Comparison of ENCODE assay signal across 11 cellular contexts in the genomic region with DNA sequence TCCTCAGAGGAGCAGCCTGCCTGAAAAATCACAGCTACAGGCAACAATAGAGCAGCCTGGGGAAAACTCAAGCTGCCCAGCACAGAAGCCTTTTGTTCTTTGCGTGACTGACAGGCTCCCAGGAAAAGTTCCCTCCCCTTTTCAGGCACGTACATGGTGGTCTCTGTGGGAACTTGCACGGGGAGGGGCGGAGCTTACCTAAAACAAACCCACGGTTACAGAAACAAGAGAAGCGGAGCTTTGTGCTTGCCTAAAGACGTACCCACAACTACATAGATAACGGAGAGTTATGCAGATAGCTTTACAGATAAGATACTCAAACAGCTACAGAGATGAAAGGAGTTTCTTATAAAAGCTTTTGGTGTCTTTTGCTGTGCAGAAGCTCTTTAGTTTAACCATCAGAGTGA. TPM values are rescaled to one million over a fixed set of nuclear protein-coding genes. Genes with fewer than 3 reads are reported as not detected.
A peak's percentile ranks its signal among the peaks of the same experiment; 100 is the strongest.
DNase-seq lines count a peak whose midpoint lies in the region; ATAC-seq, FAIRE-seq and TF ChIP-seq lines count a peak whose summit lies in the region.
"Had no signal": no experiment of that assay in that cellular context is flagged by ENCODE, and none has a peak within 500 bp of the region (broad histone marks: within the 10 kb centered on the region; RNA-seq: fewer than 3 reads in every experiment).

No MANE protein-coding gene starts in this region.

- H3K4me1 Mint-ChIP-seq in activated T-helper 2 cell treated with anti-CD3 and anti-CD28 coated beads, Interferon-gamma antibody, Interleukin-2, Interleukin-4, amounts not matched to agents 10 μg/mL and 5 μg/mL and 100 μg/mL, durations not matched to agents 14 hours and 24 hours and 36 hours (ENCODE audit: low read depth), result peaks cover 40% of the 10 kb centered on the region
- peaks cover 15% of the 10 kb centered on the region for H3K4me1 Mint-ChIP-seq in osteocyte (ENCODE audit: unreplicated experiment)

- H3K36me3 Mint-ChIP-seq in activated T-helper 2 cell treated with anti-CD3 and anti-CD28 coated beads, Interferon-gamma antibody, Interleukin-2, Interleukin-4, amounts not matched to agents 10 μg/mL and 5 μg/mL and 100 μg/mL, durations not matched to agents 14 hours and 24 hours and 36 hours (ENCODE audit: low read depth), result peaks cover 71% of the 10 kb centered on the region
- H3K36me3 Mint-ChIP-seq in osteocyte (ENCODE audit: unreplicated experiment), result peaks cover 16% of the 10 kb centered on the region

- ATAC-seq in left cardiac atrium (no peak), Right ventricle myocardium superior (ENCODE audit: poor library complexity) (no peak)

- peak overlapping the region; percentile 65 for H3K4me3 Mint-ChIP-seq in activated T-helper 2 cell treated with anti-CD3 and anti-CD28 coated beads, Interferon-gamma antibody, Interleukin-2, Interleukin-4, amounts not matched to agents 10 μg/mL and 5 μg/mL and 100 μg/mL, durations not matched to agents 14 hours and 24 hours and 36 hours (ENCODE audit: low read depth)
- H3K4me3 Mint-ChIP-seq in osteocyte (ENCODE audit: unreplicated experiment), result no peak overlapping the region
- H3K4me3 Mint-ChIP-seq: IgD-negative memory B cell had no signal

- no peak for TF ChIP-seq POLR2A in H54 (IDR thresholded peaks at IDR 0.05; ENCODE audit: low read depth, low read length)

- peaks cover 7% of the 10 kb centered on the region; the same call in 1 of the 2 replicates for H3K4me1 ChIP-seq in iPS-20b (ENCODE audit: insufficient read depth, low read length)

- H3K27ac ChIP-seq in iPS-20b (ENCODE audit: low read length) (no peak overlapping the region), temporal lobe (ENCODE audit: low read depth, low read length) (peak overlapping the region; percentile 86)

- H3K4me3 ChIP-seq in iPS-20b (ENCODE audit: low read length), result no peak overlapping the region

- DNase-seq in left cardiac atrium (peak; percentile 2), Right ventricle myocardium superior (no peak), osteocyte (ENCODE audit: extremely low spot score, unreplicated experiment) (no peak), NOMO-1 (lab: John Stamatoyannopoulos, UW; ENCODE audit: unreplicated experiment in 2 of 2) (no peak), H54 (ENCODE audit: insufficient read length, low spot score) (no peak)
- peak; percentile 65 for DNase-seq in activated T-helper 2 cell treated with anti-CD3 and anti-CD28 coated beads, Interferon-gamma antibody, Interleukin-2, Interleukin-4, amounts not matched to agents 10 μg/mL and 5 μg/mL and 100 μg/mL, durations not matched to agents 14 hours and 24 hours and 36 hours (ENCODE audit: low spot score)
- DNase-seq: activated CD8-positive, alpha-beta memory T cell treated with anti-CD3 and anti-CD28 coated beads, Interleukin-2, amount 50 U/mL, for 4 hours; COR-L47 had no signal

- intact Hi-C loops in left cardiac atrium (cut with DNase I) (no loop called here), Right ventricle myocardium superior (cut with DNase I) (no loop called here)
- intact Hi-C loops in activated T-helper 2 cell treated with anti-CD3 and anti-CD28 coated beads, Interferon-gamma antibody, Interleukin-2, Interleukin-4, amounts not matched to agents 10 μg/mL and 5 μg/mL and 100 μg/mL, durations not matched to agents 14 hours and 24 hours and 36 hours (cut with micrococcal nuclease), result loop anchor here (2.0 kb wide), 1 partner anchor 16 kb away; no protein-coding TSS in a partner anchor

- H3K9ac ChIP-seq in iPS-20b (ENCODE audit: low read depth, low read length), result peak overlapping the region; percentile 21; the same call in 1 of the 2 replicates

- TF ChIP-seq CTCF in osteocyte (IDR thresholded peaks at IDR 0.05), result no peak

- H3K9me3 Mint-ChIP-seq in activated T-helper 2 cell treated with anti-CD3 and anti-CD28 coated beads, Interferon-gamma antibody, Interleukin-2, Interleukin-4, amounts not matched to agents 10 μg/mL and 5 μg/mL and 100 μg/mL, durations not matched to agents 14 hours and 24 hours and 36 hours, result no peaks in the 10 kb centered on the region
- H3K9me3 Mint-ChIP-seq in osteocyte (ENCODE audit: unreplicated experiment), result no peaks in the 10 kb centered on the region
- H3K9me3 Mint-ChIP-seq: IgD-negative memory B cell had no signal

- peaks cover 7% of the 10 kb centered on the region; the same call in 1 of the 2 replicates for H3K36me3 ChIP-seq in iPS-20b (ENCODE audit: insufficient read depth, low read depth, low read length)

- H3K9me3 ChIP-seq in iPS-20b (ENCODE audit: insufficient read depth, low read depth, low read length), result no peaks in the 10 kb centered on the region

- H3K27me3 Mint-ChIP-seq in activated T-helper 2 cell treated with anti-CD3 and anti-CD28 coated beads, Interferon-gamma antibody, Interleukin-2, Interleukin-4, amounts not matched to agents 10 μg/mL and 5 μg/mL and 100 μg/mL, durations not matched to agents 14 hours and 24 hours and 36 hours (ENCODE audit: low read depth), result no peaks in the 10 kb centered on the region
- H3K27me3 Mint-ChIP-seq in osteocyte (ENCODE audit: unreplicated experiment), result no peaks in the 10 kb centered on the region
- H3K27me3 Mint-ChIP-seq: IgD-negative memory B cell had no signal

- H3K27me3 ChIP-seq in iPS-20b (ENCODE audit: insufficient read depth, low read length), result no peaks in the 10 kb centered on the region

- no peak for FAIRE-seq in H54 (lab: Jason Lieb, UNC)

- H3K27ac Mint-ChIP-seq in activated T-helper 2 cell treated with anti-CD3 and anti-CD28 coated beads, Interferon-gamma antibody, Interleukin-2, Interleukin-4, amounts not matched to agents 10 μg/mL and 5 μg/mL and 100 μg/mL, durations not matched to agents 14 hours and 24 hours and 36 hours, result peak overlapping the region; percentile 94
- H3K27ac Mint-ChIP-seq in osteocyte (ENCODE audit: unreplicated experiment), result no peak overlapping the region

RNA-seq across cellular contexts. Expression of a gene that starts 11.4 kb away (rescaled TPM):
- 100 to 1,000 TPM; 225 to 267 TPM for total RNA-seq in left cardiac atrium
- total RNA-seq in Right ventricle myocardium superior, result 530 TPM
- 209 and 215 TPM in 2 replicates for total RNA-seq in activated T-helper 2 cell treated with anti-CD3 and anti-CD28 coated beads, Interferon-gamma antibody, Interleukin-2, Interleukin-4, amounts not matched to agents 10 μg/mL and 5 μg/mL and 100 μg/mL, durations not matched to agents 14 hours and 24 hours and 36 hours
- total RNA-seq in temporal lobe, result 28.3 TPM
- total RNA-seq in osteocyte, result 56.2 and 58.8 TPM in 2 replicates

RNA-seq across cellular contexts. Expression of a gene that starts 12.8 kb away (rescaled TPM):
- 1 to 10 TPM; 1.5 to 1.8 TPM for total RNA-seq in left cardiac atrium
- total RNA-seq in Right ventricle myocardium superior, result 0.65 TPM
- total RNA-seq in activated T-helper 2 cell treated with anti-CD3 and anti-CD28 coated beads, Interferon-gamma antibody, Interleukin-2, Interleukin-4, amounts not matched to agents 10 μg/mL and 5 μg/mL and 100 μg/mL, durations not matched to agents 14 hours and 24 hours and 36 hours, result 9.5 and 10.4 TPM in 2 replicates
- 0.98 TPM for total RNA-seq in temporal lobe
- total RNA-seq in osteocyte, result 3.5 TPM in 2 replicates

RNA-seq across cellular contexts. Expression of a gene that starts 14.1 kb away (rescaled TPM):
- 1 to 10 TPM; 1.3 to 2.5 TPM for total RNA-seq in left cardiac atrium
- total RNA-seq in Right ventricle myocardium superior, result 0.46 TPM
- total RNA-seq in activated T-helper 2 cell treated with anti-CD3 and anti-CD28 coated beads, Interferon-gamma antibody, Interleukin-2, Interleukin-4, amounts not matched to agents 10 μg/mL and 5 μg/mL and 100 μg/mL, durations not matched to agents 14 hours and 24 hours and 36 hours, result 13.8 and 14.9 TPM in 2 replicates
- total RNA-seq in temporal lobe, result not detected
- total RNA-seq in osteocyte, result 1.8 TPM in 1 of 2 replicates, not detected in the other

RNA-seq across cellular contexts. Expression of a gene that starts 17.7 kb away (rescaled TPM):
- total RNA-seq in left cardiac atrium (1 to 10 TPM in 1 of 2 donors, under 1 TPM in 1; 0.89 to 4.0 TPM), Right ventricle myocardium superior (2.3 TPM), temporal lobe (not detected), osteocyte (not detected in 2 replicates)
- total RNA-seq in activated T-helper 2 cell treated with anti-CD3 and anti-CD28 coated beads, Interferon-gamma antibody, Interleukin-2, Interleukin-4, amounts not matched to agents 10 μg/mL and 5 μg/mL and 100 μg/mL, durations not matched to agents 14 hours and 24 hours and 36 hours, result 332 and 342 TPM in 2 replicates

RNA-seq across cellular contexts. Expression of a gene that starts 33.0 kb away (rescaled TPM):
- total RNA-seq in left cardiac atrium, result not detected
- not detected for total RNA-seq in Right ventricle myocardium superior
- total RNA-seq in activated T-helper 2 cell treated with anti-CD3 and anti-CD28 coated beads, Interferon-gamma antibody, Interleukin-2, Interleukin-4, amounts not matched to agents 10 μg/mL and 5 μg/mL and 100 μg/mL, durations not matched to agents 14 hours and 24 hours and 36 hours, result not detected in 2 replicates
- total RNA-seq in temporal lobe, result not detected
- total RNA-seq in osteocyte, result not detected in 2 replicates

Comparison
In these comparisons a context has a peak if more than half of its experiments do, and no peak if none do; other contexts are left out.
1. DNase-seq: peak in left cardiac atrium (single experiment) and activated T-helper 2 cell treated with anti-CD3 and anti-CD28 coated beads, Interferon-gamma antibody, Interleukin-2, Interleukin-4, amounts not matched to agents 10 μg/mL and 5 μg/mL and 100 μg/mL, durations not matched to agents 14 hours and 24 hours and 36 hours (single experiment); none in Right ventricle myocardium superior (single experiment), osteocyte (single experiment), NOMO-1 (0 of 2) and H54 (single experiment).